1 cellular context compared by ENCODE assay signal in genomic region chr1:62013264-62013663, GRCh38.
TF ChIP-seq lines count a peak whose summit lies in the region.

No MANE protein-coding gene starts in this region.

TF ChIP-seq in H1, 55 proteins besides CTCF, POLR2A, EP300 and RAD21 (continued from another document):
- TF ChIP-seq, protein P1, sequence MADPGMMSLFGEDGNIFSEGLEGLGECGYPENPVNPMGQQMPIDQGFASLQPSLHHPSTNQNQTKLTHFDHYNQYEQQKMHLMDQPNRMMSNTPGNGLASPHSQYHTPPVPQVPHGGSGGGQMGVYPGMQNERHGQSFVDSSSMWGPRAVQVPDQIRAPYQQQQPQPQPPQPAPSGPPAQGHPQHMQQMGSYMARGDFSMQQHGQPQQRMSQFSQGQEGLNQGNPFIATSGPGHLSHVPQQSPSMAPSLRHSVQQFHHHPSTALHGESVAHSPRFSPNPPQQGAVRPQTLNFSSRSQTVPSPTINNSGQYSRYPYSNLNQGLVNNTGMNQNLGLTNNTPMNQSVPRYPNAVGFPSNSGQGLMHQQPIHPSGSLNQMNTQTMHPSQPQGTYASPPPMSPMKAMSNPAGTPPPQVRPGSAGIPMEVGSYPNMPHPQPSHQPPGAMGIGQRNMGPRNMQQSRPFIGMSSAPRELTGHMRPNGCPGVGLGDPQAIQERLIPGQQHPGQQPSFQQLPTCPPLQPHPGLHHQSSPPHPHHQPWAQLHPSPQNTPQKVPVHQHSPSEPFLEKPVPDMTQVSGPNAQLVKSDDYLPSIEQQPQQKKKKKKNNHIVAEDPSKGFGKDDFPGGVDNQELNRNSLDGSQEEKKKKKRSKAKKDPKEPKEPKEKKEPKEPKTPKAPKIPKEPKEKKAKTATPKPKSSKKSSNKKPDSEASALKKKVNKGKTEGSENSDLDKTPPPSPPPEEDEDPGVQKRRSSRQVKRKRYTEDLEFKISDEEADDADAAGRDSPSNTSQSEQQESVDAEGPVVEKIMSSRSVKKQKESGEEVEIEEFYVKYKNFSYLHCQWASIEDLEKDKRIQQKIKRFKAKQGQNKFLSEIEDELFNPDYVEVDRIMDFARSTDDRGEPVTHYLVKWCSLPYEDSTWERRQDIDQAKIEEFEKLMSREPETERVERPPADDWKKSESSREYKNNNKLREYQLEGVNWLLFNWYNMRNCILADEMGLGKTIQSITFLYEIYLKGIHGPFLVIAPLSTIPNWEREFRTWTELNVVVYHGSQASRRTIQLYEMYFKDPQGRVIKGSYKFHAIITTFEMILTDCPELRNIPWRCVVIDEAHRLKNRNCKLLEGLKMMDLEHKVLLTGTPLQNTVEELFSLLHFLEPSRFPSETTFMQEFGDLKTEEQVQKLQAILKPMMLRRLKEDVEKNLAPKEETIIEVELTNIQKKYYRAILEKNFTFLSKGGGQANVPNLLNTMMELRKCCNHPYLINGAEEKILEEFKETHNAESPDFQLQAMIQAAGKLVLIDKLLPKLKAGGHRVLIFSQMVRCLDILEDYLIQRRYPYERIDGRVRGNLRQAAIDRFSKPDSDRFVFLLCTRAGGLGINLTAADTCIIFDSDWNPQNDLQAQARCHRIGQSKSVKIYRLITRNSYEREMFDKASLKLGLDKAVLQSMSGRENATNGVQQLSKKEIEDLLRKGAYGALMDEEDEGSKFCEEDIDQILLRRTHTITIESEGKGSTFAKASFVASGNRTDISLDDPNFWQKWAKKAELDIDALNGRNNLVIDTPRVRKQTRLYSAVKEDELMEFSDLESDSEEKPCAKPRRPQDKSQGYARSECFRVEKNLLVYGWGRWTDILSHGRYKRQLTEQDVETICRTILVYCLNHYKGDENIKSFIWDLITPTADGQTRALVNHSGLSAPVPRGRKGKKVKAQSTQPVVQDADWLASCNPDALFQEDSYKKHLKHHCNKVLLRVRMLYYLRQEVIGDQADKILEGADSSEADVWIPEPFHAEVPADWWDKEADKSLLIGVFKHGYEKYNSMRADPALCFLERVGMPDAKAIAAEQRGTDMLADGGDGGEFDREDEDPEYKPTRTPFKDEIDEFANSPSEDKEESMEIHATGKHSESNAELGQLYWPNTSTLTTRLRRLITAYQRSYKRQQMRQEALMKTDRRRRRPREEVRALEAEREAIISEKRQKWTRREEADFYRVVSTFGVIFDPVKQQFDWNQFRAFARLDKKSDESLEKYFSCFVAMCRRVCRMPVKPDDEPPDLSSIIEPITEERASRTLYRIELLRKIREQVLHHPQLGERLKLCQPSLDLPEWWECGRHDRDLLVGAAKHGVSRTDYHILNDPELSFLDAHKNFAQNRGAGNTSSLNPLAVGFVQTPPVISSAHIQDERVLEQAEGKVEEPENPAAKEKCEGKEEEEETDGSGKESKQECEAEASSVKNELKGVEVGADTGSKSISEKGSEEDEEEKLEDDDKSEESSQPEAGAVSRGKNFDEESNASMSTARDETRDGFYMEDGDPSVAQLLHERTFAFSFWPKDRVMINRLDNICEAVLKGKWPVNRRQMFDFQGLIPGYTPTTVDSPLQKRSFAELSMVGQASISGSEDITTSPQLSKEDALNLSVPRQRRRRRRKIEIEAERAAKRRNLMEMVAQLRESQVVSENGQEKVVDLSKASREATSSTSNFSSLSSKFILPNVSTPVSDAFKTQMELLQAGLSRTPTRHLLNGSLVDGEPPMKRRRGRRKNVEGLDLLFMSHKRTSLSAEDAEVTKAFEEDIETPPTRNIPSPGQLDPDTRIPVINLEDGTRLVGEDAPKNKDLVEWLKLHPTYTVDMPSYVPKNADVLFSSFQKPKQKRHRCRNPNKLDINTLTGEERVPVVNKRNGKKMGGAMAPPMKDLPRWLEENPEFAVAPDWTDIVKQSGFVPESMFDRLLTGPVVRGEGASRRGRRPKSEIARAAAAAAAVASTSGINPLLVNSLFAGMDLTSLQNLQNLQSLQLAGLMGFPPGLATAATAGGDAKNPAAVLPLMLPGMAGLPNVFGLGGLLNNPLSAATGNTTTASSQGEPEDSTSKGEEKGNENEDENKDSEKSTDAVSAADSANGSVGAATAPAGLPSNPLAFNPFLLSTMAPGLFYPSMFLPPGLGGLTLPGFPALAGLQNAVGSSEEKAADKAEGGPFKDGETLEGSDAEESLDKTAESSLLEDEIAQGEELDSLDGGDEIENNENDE (IDR thresholded peaks at IDR 0.05; ENCODE audit: insufficient replicate concordance, low read length) = no peak
- TF ChIP-seq JUND (IDR thresholded peaks at IDR 0.05; ENCODE audit: low read length) (no peak), ZNF274 (IDR thresholded peaks at IDR 0.05; ENCODE audit: borderline replicate concordance, extremely low read depth, low read length) (no peak), YY1 (IDR thresholded peaks at IDR 0.05; ENCODE audit: low read depth, low read length) (no peak), HDAC2 (IDR thresholded peaks at IDR 0.05; ENCODE audit: borderline replicate concordance in 1 of 2, low read depth in 2 of 2, low read length in 2 of 2) (no peak), NANOG (IDR thresholded peaks at IDR 0.05; ENCODE audit: insufficient read depth, low read depth, low read length, poor library complexity, severe bottlenecking) (no peak)
